In genomic region chr7:19470031-19470430, GRCh38 we compare ENCODE assay signal across 16 cellular contexts.
"Had no signal": no experiment of that assay in that cellular context is flagged by ENCODE, and none has a peak within 500 bp of the region (broad histone marks: within the 10 kb centered on the region; RNA-seq: fewer than 3 reads in every experiment).

No MANE protein-coding gene starts in this region.

- H3K9me3 ChIP-seq: breast epithelium, sigmoid colon had no signal

- ATAC-seq: left ventricle myocardium superior; natural killer cell treated with Interleukin-12 subunit alpha and Interleukin-12 subunit beta and Interleukin-15 and Interleukin-18, amount 100 ng/mL, for 72 hours; stimulated activated effector memory CD8-positive, alpha-beta T cell treated with anti-CD3 and anti-CD28 coated beads, Interleukin-12 subunit alpha, Interleukin-12 subunit beta, amount 100 ng/mL, for 72 hours; T-cell had no signal

- H3K27me3 ChIP-seq: breast epithelium, dorsolateral prefrontal cortex, sigmoid colon had no signal

- H3K27ac ChIP-seq: breast epithelium, dorsolateral prefrontal cortex, sigmoid colon had no signal

- DNase-seq: activated CD4-positive, alpha-beta T cell treated with anti-CD3 and anti-CD28 coated beads, Interleukin-2, amount 50 U/mL, for 4 hours; activated naive CD4-positive, alpha-beta T cell; activated naive CD8-positive, alpha-beta T cell treated with anti-CD3 and anti-CD28 coated beads, Interleukin-2, amount 10 ng/mL, durations not matched to agents 7 days and 5 days; activated T-cell treated with anti-CD3 and anti-CD28 coated beads for 4 hours; aorta; dorsolateral prefrontal cortex; endodermal cell; foreskin fibroblast; hippocampal formation; left ventricle myocardium superior; sigmoid colon; T-cell; T-helper 9 cell had no signal

- H3K4me3 ChIP-seq: breast epithelium, dorsolateral prefrontal cortex, sigmoid colon had no signal

- H3K36me3 ChIP-seq: breast epithelium, sigmoid colon had no signal

- H3K4me1 ChIP-seq: breast epithelium, sigmoid colon had no signal
